8 cellular contexts compared by ENCODE assay signal in genomic region chr2:73233932-73234832, GRCh38. TPM values are rescaled to one million over a fixed set of nuclear protein-coding genes. Genes with fewer than 3 reads are reported as not detected.
DNase-seq lines count a peak whose midpoint lies in the region; ATAC-seq and TF ChIP-seq lines count a peak whose summit lies in the region.

CCT7 (plus strand) TSS chr2:73234308; CDS start chr2:73234379, 71 bp downstream.

- peak within 1 kb of the TSS; percentile 99 for H3K4me3 Mint-ChIP-seq in activated T-cell treated with anti-CD3 and anti-CD28 coated beads, Interleukin-2, amount 50 U/mL, for 4 hours

- DNase-seq in DMS53 treated with DMSO at 0.1 percent for 48 hours (lab: John Stamatoyannopoulos, UW; ENCODE audit: unreplicated experiment), result peak; percentile 86
- DNase-seq in Panc1 (ENCODE audit: low read depth, low spot score), result peak; percentile 55
- peak; percentile 78 for DNase-seq in activated T-cell treated with anti-CD3 and anti-CD28 coated beads, Interleukin-2, amount 50 U/mL, for 4 hours
- peak; percentile 73 for DNase-seq in stimulated activated CD8-positive, alpha-beta memory T cell treated with anti-CD3 and anti-CD28 coated beads, Interleukin-7, amount 100 ng/mL, for 24 hours (ENCODE audit: low read depth)

- TSS peak; percentile 87 for BruUV-seq in Panc1 (replicated peaks; lab: Mats Ljungman, UMichigan)

- H3K27me3 ChIP-seq in KMS-11 (ENCODE audit: insufficient read depth, low read depth) (no peaks in the 10 kb centered on the region), Panc1 (ENCODE audit: control insufficient read depth, insufficient read depth, low read length) (no peaks in the 10 kb centered on the region), muscle layer of duodenum (ENCODE audit: low read depth, low read length) (no peaks in the 10 kb centered on the region)

- H4K20me1 ChIP-seq in KMS-11 (ENCODE audit: insufficient read depth), result peaks cover 40% of the 10 kb centered on the region

- intact Hi-C loops in Panc1 (cut with micrococcal nuclease; ENCODE audit: unreplicated experiment), result no loop called here

- CTCF ChIA-PET in Panc1 (lab: Charles Lee), result no interaction called here

- no peak for TF ChIP-seq CTCF in KMS-11 (conservative IDR thresholded peaks at IDR 0.05; ENCODE audit: low read depth, low read length)
- no peak for TF ChIP-seq CTCF in Panc1 (IDR thresholded peaks at IDR 0.05)

- H3K4me3 ChIP-seq in KMS-11 (IDR thresholded peaks at IDR 0.05; ENCODE audit: insufficient read depth, low read depth, low read length) (peak within 1 kb of the TSS; percentile 84), Panc1 (ENCODE audit: low read depth in 2 of 2, low read length in 2 of 2) (peak within 1 kb of the TSS; percentile 72 to 88), muscle layer of duodenum (ENCODE audit: low read depth in 1 of 2, low read length in 2 of 2) (peak within 1 kb of the TSS; percentile 91 to 93)

- peak within 1 kb of the TSS; percentile 91 for H3K4me2 ChIP-seq in KMS-11

- H3K79me2 ChIP-seq in KMS-11 (ENCODE audit: insufficient read depth, low read depth), result peaks cover 52% of the 10 kb centered on the region

- H3K36me3 ChIP-seq in KMS-11 (ENCODE audit: insufficient read depth), result peaks cover 4% of the 10 kb centered on the region; the same call in 1 of the 2 replicates
- peaks cover 13% of the 10 kb centered on the region for H3K36me3 ChIP-seq in Panc1 (ENCODE audit: control insufficient read depth, insufficient read depth, low read length)
- peaks cover 6 to 7% of the 10 kb centered on the region in 2 donors for H3K36me3 ChIP-seq in muscle layer of duodenum (ENCODE audit: control insufficient read depth in 1 of 2, insufficient read depth in 2 of 2, low read length in 2 of 2)

- ATAC-seq in GM21737 (IDR thresholded peaks at IDR 0.05; ENCODE audit: unreplicated experiment) (peak; percentile 59), Panc1 (peak; percentile 81), esophagus mucosa (peak; percentile 81)
- peak; percentile 71 to 75 for ATAC-seq in activated T-cell treated with anti-CD3 and anti-CD28 coated beads, Interleukin-2, amount 50 U/mL, for 4 hours

- peaks cover 33% of the 10 kb centered on the region for H3K4me1 ChIP-seq in KMS-11 (ENCODE audit: low read depth, poor library complexity, severe bottlenecking)
- H3K4me1 ChIP-seq in Panc1 (ENCODE audit: control insufficient read depth, insufficient read depth, low read length), result peaks cover 29% of the 10 kb centered on the region
- H3K4me1 ChIP-seq in muscle layer of duodenum (ENCODE audit: control insufficient read depth in 1 of 2, insufficient read depth in 2 of 2, low read length in 2 of 2), result peaks cover 15 to 26% of the 10 kb centered on the region in 2 donors

- peak within 1 kb of the TSS; percentile 83 for H3K27ac ChIP-seq in KMS-11
- peak within 1 kb of the TSS; percentile 97 for H3K27ac ChIP-seq in Panc1 (ENCODE audit: low read length)
- peak within 1 kb of the TSS; percentile 90 for H3K27ac ChIP-seq in muscle layer of duodenum (ENCODE audit: low read length)

- H3K9me3 ChIP-seq in Panc1 (ENCODE audit: control insufficient read depth, insufficient read depth, low read depth, low read length) (no peaks in the 10 kb centered on the region), muscle layer of duodenum (ENCODE audit: control insufficient read depth in 1 of 2, low read length in 2 of 2) (no peaks in the 10 kb centered on the region)

- no peaks in the 10 kb centered on the region for H3K27me3 Mint-ChIP-seq in activated T-cell treated with anti-CD3 and anti-CD28 coated beads, Interleukin-2, amount 50 U/mL, for 4 hours (ENCODE audit: low read depth)

- H2AFZ ChIP-seq in KMS-11 (ENCODE audit: low read depth), result peak within 1 kb of the TSS; percentile 82

- peak within 1 kb of the TSS; percentile 96 for H3K9ac ChIP-seq in KMS-11

- in situ Hi-C loops in Panc1 (cut with HindIII; ENCODE audit: low pct_unique_long_range_greater_than_20kb, low sequenced_read_pairs), result loop anchor here (10.0 kb wide), 1 partner anchor 61 kb away; the partner anchor contains the start of gene EGR4

- POLR2A ChIA-PET in Panc1 (lab: Charles Lee), result interaction anchor here (0.7 kb wide), 1 partner anchor 21 kb away, joined by 4 read pairs; no protein-coding TSS in a partner anchor

- H3K36me3 Mint-ChIP-seq in activated T-cell treated with anti-CD3 and anti-CD28 coated beads, Interleukin-2, amount 50 U/mL, for 4 hours (ENCODE audit: insufficient read depth), result peaks cover 25% of the 10 kb centered on the region

- H3K9me3 Mint-ChIP-seq in activated T-cell treated with anti-CD3 and anti-CD28 coated beads, Interleukin-2, amount 50 U/mL, for 4 hours, result no peaks in the 10 kb centered on the region

- peaks cover 44% of the 10 kb centered on the region for H3K4me1 Mint-ChIP-seq in activated T-cell treated with anti-CD3 and anti-CD28 coated beads, Interleukin-2, amount 50 U/mL, for 4 hours (ENCODE audit: low read depth)

RNA-seq across cellular contexts. Expression of gene CCT7, which starts in this region (rescaled TPM):
- total RNA-seq in Panc1 (2021; ENCODE audit: unreplicated experiment) (426 TPM), esophagus mucosa (253 TPM)
- polyA plus RNA-seq in Panc1 (2012; ENCODE audit: insufficient read length), result 330 TPM
- 1,000 to 10,000 TPM in 1 of 3 donors, 100 to 1,000 TPM in 2; 924 to 1,031 (median 969) TPM for total RNA-seq in activated T-cell treated with anti-CD3 and anti-CD28 coated beads, Interleukin-2, amount 50 U/mL, for 4 hours

Comparison
In these comparisons a context has a peak if more than half of its experiments do, and no peak if none do; other contexts are left out.
1. Peak in every context shown above with its lines: DNase-seq, ATAC-seq, H3K4me3 ChIP-seq and H3K27ac ChIP-seq.